ENCODE assay signal across 16 cellular contexts in genomic region chr9:133888779-133889491, GRCh38.
DNase-seq lines count a peak whose midpoint lies in the region; ATAC-seq and TF ChIP-seq lines count a peak whose summit lies in the region.
"Had no signal": no experiment of that assay in that cellular context is flagged by ENCODE, and none has a peak within 500 bp of the region (broad histone marks: within the 10 kb centered on the region; RNA-seq: fewer than 3 reads in every experiment).

No MANE protein-coding gene starts in this region.

- no peak for TF ChIP-seq POLR2A in upper lobe of left lung (IDR thresholded peaks at IDR 0.05)

- no peak for ATAC-seq in GM21360 (IDR thresholded peaks at IDR 0.05; ENCODE audit: unreplicated experiment)
- no peak for ATAC-seq in upper lobe of left lung (ENCODE audit: low FRiP score in 2 of 2)
- ATAC-seq: activated T-cell treated with anti-CD3 and anti-CD28 coated beads, Interleukin-2, amount 50 U/mL, for 72 hours; T-helper 17 cell had no signal

- no peak for TF ChIP-seq CTCF in glutamatergic neuron (IDR thresholded peaks at IDR 0.05; ENCODE audit: partially characterized antibody, unreplicated experiment)
- no peak for TF ChIP-seq CTCF in osteocyte (IDR thresholded peaks at IDR 0.05)
- no peak for TF ChIP-seq CTCF in upper lobe of left lung (IDR thresholded peaks at IDR 0.05)

- no peaks in the 10 kb centered on the region for H3K36me3 Mint-ChIP-seq in glutamatergic neuron (ENCODE audit: unreplicated experiment)
- peaks cover 1% of the 10 kb centered on the region for H3K36me3 Mint-ChIP-seq in osteocyte (ENCODE audit: unreplicated experiment)

- DNase-seq in NCI-H2107 treated with DMSO at 0.1 percent for 48 hours (lab: John Stamatoyannopoulos, UW; ENCODE audit: unreplicated experiment) (peak; percentile 64), NCI-H2107 (lab: John Stamatoyannopoulos, UW) (no peak), NCI-H69 (lab: John Stamatoyannopoulos, UW) (peak; percentile 85), glutamatergic neuron (peak; percentile 79), osteocyte (ENCODE audit: extremely low spot score, unreplicated experiment) (no peak), upper lobe of left lung (no peak), pons (ENCODE audit: low spot score) (no peak)
- DNase-seq: activated CD4-positive, alpha-beta T cell treated with anti-CD3 and anti-CD28 coated beads, Interleukin-2, amount 50 U/mL, for 4 hours; activated T-cell treated with anti-CD3 and anti-CD28 coated beads, Interleukin-2, amount 50 U/mL, for 72 hours; dermis blood vessel endothelial cell; NCI-H446; Peyer's patch; T-helper 17 cell had no signal

- H3K27ac Mint-ChIP-seq in glutamatergic neuron (ENCODE audit: unreplicated experiment) (peak overlapping the region; percentile 95), osteocyte (ENCODE audit: unreplicated experiment) (peak overlapping the region; percentile 66)
- H3K27ac Mint-ChIP-seq: activated T-cell treated with anti-CD3 and anti-CD28 coated beads, Interleukin-2, amount 50 U/mL, for 72 hours; T-helper 17 cell had no signal

- H3K4me1 ChIP-seq in upper lobe of left lung, result no peaks in the 10 kb centered on the region

- H3K9me3 Mint-ChIP-seq in glutamatergic neuron (ENCODE audit: unreplicated experiment), result peaks cover 58% of the 10 kb centered on the region
- H3K9me3 Mint-ChIP-seq in osteocyte (ENCODE audit: unreplicated experiment), result no peaks in the 10 kb centered on the region
- H3K9me3 Mint-ChIP-seq: activated T-cell treated with anti-CD3 and anti-CD28 coated beads, Interleukin-2, amount 50 U/mL, for 72 hours; memory B cell had no signal

- H3K36me3 ChIP-seq in upper lobe of left lung, result no peaks in the 10 kb centered on the region
- H3K36me3 ChIP-seq: Peyer's patch, prostate gland had no signal

- TF ChIP-seq EP300 in upper lobe of left lung (IDR thresholded peaks at IDR 0.05), result no peak

- peak overlapping the region; percentile 81 for H3K4me3 Mint-ChIP-seq in glutamatergic neuron (ENCODE audit: unreplicated experiment)
- H3K4me3 Mint-ChIP-seq in osteocyte (ENCODE audit: unreplicated experiment), result no peak overlapping the region
- H3K4me3 Mint-ChIP-seq: activated T-cell treated with anti-CD3 and anti-CD28 coated beads, Interleukin-2, amount 50 U/mL, for 72 hours; memory B cell; T-helper 17 cell had no signal

- 88 to 92% methylated on average over 18 to 24 of the region's 25 CpGs for WGBS in upper lobe of left lung, 2 donors

- no peaks in the 10 kb centered on the region for H3K27me3 ChIP-seq in upper lobe of left lung
- H3K27me3 ChIP-seq: Peyer's patch had no signal

- no peak overlapping the region for H3K4me3 ChIP-seq in upper lobe of left lung
- H3K4me3 ChIP-seq: Peyer's patch, prostate gland had no signal

- H3K27me3 Mint-ChIP-seq in glutamatergic neuron (ENCODE audit: unreplicated experiment), result peaks cover 27% of the 10 kb centered on the region
- H3K27me3 Mint-ChIP-seq in osteocyte (ENCODE audit: unreplicated experiment), result no peaks in the 10 kb centered on the region
- H3K27me3 Mint-ChIP-seq: memory B cell, T-helper 17 cell had no signal

- no peak overlapping the region for H3K27ac ChIP-seq in upper lobe of left lung
- H3K27ac ChIP-seq: prostate gland had no signal

- H3K9me3 ChIP-seq in upper lobe of left lung, result no peaks in the 10 kb centered on the region
- H3K9me3 ChIP-seq: Peyer's patch, prostate gland had no signal

- H3K4me1 Mint-ChIP-seq in glutamatergic neuron (ENCODE audit: low read depth, unreplicated experiment) (peaks cover 64% of the 10 kb centered on the region), osteocyte (ENCODE audit: unreplicated experiment) (peaks cover 50% of the 10 kb centered on the region)
- H3K4me1 Mint-ChIP-seq: T-helper 17 cell had no signal

Comparison
In these comparisons a context has a peak if more than half of its experiments do, and no peak if none do; other contexts are left out.
1. DNase-seq: peak in NCI-H2107 treated with DMSO at 0.1 percent for 48 hours (single experiment), NCI-H69 (single experiment) and glutamatergic neuron (single experiment); none in NCI-H2107 (single experiment), osteocyte (single experiment), upper lobe of left lung (0 of 2) and pons (single experiment).